In the genomic region with DNA sequence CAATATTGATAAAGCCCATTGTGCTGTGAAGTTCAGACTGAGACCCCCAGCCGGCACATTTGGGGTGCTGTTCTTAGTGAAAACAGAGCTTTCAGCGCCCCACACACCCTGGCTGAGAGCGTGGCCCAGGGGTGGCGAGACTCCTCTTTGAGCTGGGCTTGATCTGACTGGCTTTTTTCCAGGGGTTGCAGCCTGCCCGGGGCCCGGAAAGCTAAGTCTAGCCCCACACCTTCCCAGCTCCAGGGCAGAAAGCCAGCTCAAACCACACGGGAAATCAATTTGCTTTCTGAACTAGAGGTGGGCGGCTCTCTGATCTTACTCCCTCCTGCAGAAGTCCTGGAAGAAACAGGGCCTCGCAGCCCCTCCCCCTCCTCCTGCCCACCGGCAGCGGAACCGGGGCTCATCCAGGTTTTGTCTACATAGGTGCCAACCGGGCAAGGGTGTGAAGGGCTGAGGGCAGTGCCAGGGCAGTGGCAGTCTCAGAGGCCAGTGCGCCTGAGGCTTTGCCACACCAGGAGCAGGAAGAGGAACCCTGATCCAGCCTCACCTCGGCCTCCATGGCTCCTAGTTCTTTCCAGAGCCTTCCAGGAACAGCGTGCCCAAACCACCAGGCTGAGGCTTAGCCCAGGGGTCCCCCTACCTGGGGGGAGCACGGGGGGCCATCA, we compare ENCODE assay signal across 17 cellular contexts.
A peak's percentile ranks its signal among the peaks of the same experiment; 100 is the strongest.
DNase-seq lines count a peak whose midpoint lies in the region; ATAC-seq and TF ChIP-seq lines count a peak whose summit lies in the region.
"Had no signal": no experiment of that assay in that cellular context is flagged by ENCODE, and none has a peak within 500 bp of the region (broad histone marks: within the 10 kb centered on the region; RNA-seq: fewer than 3 reads in every experiment).

No MANE protein-coding gene starts in this region.

- no peak overlapping the region for H4K8ac ChIP-seq in H9 (replicated peaks; ENCODE audit: insufficient read length, low read depth, low read length)

- H3K9me3 Mint-ChIP-seq in H9 (no peaks in the 10 kb centered on the region; a peak in 1 of 5 replicates), WTC11 (no peaks in the 10 kb centered on the region)
- H3K9me3 Mint-ChIP-seq: HFFc6 had no signal

- no peak overlapping the region for H3K4me2 ChIP-seq in H9 (ENCODE audit: insufficient read depth, insufficient read length, low read length)
- H3K4me2 ChIP-seq: PC-9 had no signal

- H2BK120ac ChIP-seq in H9 (ENCODE audit: low read depth, low read length, poor library complexity, severe bottlenecking) = no peak overlapping the region

- peak overlapping the region in 1 of 3 experiments; percentile 61; a peak in 1 of 7 replicates for H3K27ac Mint-ChIP-seq in H9
- H3K27ac Mint-ChIP-seq in WTC11 = peak overlapping the region; percentile 15; the same call in 1 of the 2 replicates
- H3K27ac Mint-ChIP-seq: HFFc6 had no signal

- H3K4me3 Mint-ChIP-seq in H9 = no peak overlapping the region
- no peak overlapping the region for H3K4me3 Mint-ChIP-seq in WTC11
- H3K4me3 Mint-ChIP-seq: CD4-positive, CD25-positive, alpha-beta regulatory T cell; HFFc6 had no signal

- DNase-seq in Right ventricle myocardium inferior (ENCODE audit: missing footprints) (peak; percentile 50), Right ventricle myocardium superior (no peak), H9 (peak; percentile 26), WTC11 (ENCODE audit: low spot score) (no peak), upper lobe of right lung (no peak), aorta (no peak)
- DNase-seq: Caco-2; CD4-positive, CD25-positive, alpha-beta regulatory T cell; DMS53; GM23248; HFFc6; IMR-90; NCI-H187 treated with DMSO at 0.1 percent for 48 hours; NCI-H748 treated with DMSO at 0.1 percent for 48 hours; PC-9 had no signal

- H2BK15ac ChIP-seq in H9 (ENCODE audit: low read depth, low read length) = no peak overlapping the region

- H3K4me3 ChIP-seq in upper lobe of right lung = no peak overlapping the region
- no peak overlapping the region for H3K4me3 ChIP-seq in aorta (ENCODE audit: low read length in 2 of 2)
- H3K4me3 ChIP-seq: GM12878, GM23248, PC-9 had no signal

- no peaks in the 10 kb centered on the region for H3K79me2 ChIP-seq in H9 (ENCODE audit: insufficient read depth, low read length)

- H3T11ph ChIP-seq in H9 (ENCODE audit: low read length) = no peak overlapping the region

- CTCF ChIA-PET in WTC11 (lab: Charles Lee) = interaction anchor here (0.7 to 1.0 kb wide), 3 partner anchors 10 to 117 kb away, joined by 3 read pairs; no protein-coding TSS in a partner anchor

- H3K4ac ChIP-seq in H9 (ENCODE audit: low read depth, low read length) = no peak overlapping the region

- POLR2A ChIA-PET in WTC11 (lab: Charles Lee) = no interaction called here

- intact Hi-C loops in Right ventricle myocardium inferior (cut with DNase I) = no loop called here
- intact Hi-C loops in Right ventricle myocardium superior (cut with DNase I) = no loop called here
- intact Hi-C loops in upper lobe of right lung (cut with DNase I) = no loop called here
- intact Hi-C loops in aorta (cut with DNase I) = no loop called here

- no peaks in the 10 kb centered on the region for H3K23me2 ChIP-seq in H9 (ENCODE audit: insufficient read length, low read depth, low read length, poor library complexity, severe bottlenecking)

- ATAC-seq in Right ventricle myocardium inferior = no peak
- no peak for ATAC-seq in Right ventricle myocardium superior (ENCODE audit: poor library complexity)
- no peak for ATAC-seq in WTC11
- no peak for ATAC-seq in upper lobe of right lung
- no peak for ATAC-seq in aorta (ENCODE audit: low FRiP score)
- ATAC-seq in GM19455 (IDR thresholded peaks at IDR 0.05; ENCODE audit: unreplicated experiment) = no peak
- ATAC-seq: GM12878 had no signal

- no peak overlapping the region for H3K27ac ChIP-seq in H9 (ENCODE audit: insufficient read length, low read depth, low read length)
- no peak overlapping the region for H3K27ac ChIP-seq in upper lobe of right lung
- H3K27ac ChIP-seq in aorta (ENCODE audit: low read depth in 1 of 2, low read length in 2 of 2) = no peak overlapping the region
- H3K27ac ChIP-seq: GM23248, PC-9 had no signal

- H3K36me3 Mint-ChIP-seq in H9 (ENCODE audit: insufficient read depth in 1 of 3, low read depth in 3 of 3) (no peaks in the 10 kb centered on the region), WTC11 (no peaks in the 10 kb centered on the region)
- H3K36me3 Mint-ChIP-seq: CD4-positive, CD25-positive, alpha-beta regulatory T cell had no signal

- H3K18ac ChIP-seq in H9 (ENCODE audit: insufficient read length, low read depth, low read length) = no peak overlapping the region

- no peak overlapping the region for H2BK5ac ChIP-seq in H9 (ENCODE audit: insufficient read length, low read length)

- no peak overlapping the region for H2AFZ ChIP-seq in H9 (ENCODE audit: low read length)
- H2AFZ ChIP-seq: GM23248, PC-9 had no signal

- no peak overlapping the region for H4K91ac ChIP-seq in H9 (ENCODE audit: insufficient read length, low read depth, low read length)

- WGBS in H9 (ENCODE audit: extremely low coverage, insufficient read length, low lambda C conversion rate) = no CpG with 5 or more reads among the region's 17 CpGs
- WGBS in aorta, 2 donors = 42 to 44% methylated on average over 17 of the region's 17 CpGs

- H3K27me3 ChIP-seq in H9 (ENCODE audit: insufficient read depth, low read length) = no peaks in the 10 kb centered on the region
- H3K27me3 ChIP-seq in upper lobe of right lung = peaks cover under 1% of the 10 kb centered on the region
- H3K27me3 ChIP-seq in aorta (ENCODE audit: control insufficient read depth in 1 of 2, insufficient read depth in 2 of 2, low read length in 1 of 2) = no peaks in the 10 kb centered on the region

- H3K36me3 ChIP-seq in upper lobe of right lung (no peaks in the 10 kb centered on the region), aorta (ENCODE audit: control insufficient read depth in 1 of 2, insufficient read depth in 2 of 2, low read length in 1 of 2) (no peaks in the 10 kb centered on the region)

- no peak overlapping the region for H2BK12ac ChIP-seq in H9 (ENCODE audit: insufficient read length, low read depth, low read length)

- peaks cover 6% of the 10 kb centered on the region; the same call in 1 of the 2 replicates for H3K4me1 ChIP-seq in H9 (ENCODE audit: insufficient read depth, low read length)
- H3K4me1 ChIP-seq in upper lobe of right lung = no peaks in the 10 kb centered on the region
- H3K4me1 ChIP-seq in aorta (ENCODE audit: control insufficient read depth in 1 of 2, insufficient read depth in 2 of 2, low read length in 2 of 2) = no peaks in the 10 kb centered on the region
- H3K4me1 ChIP-seq: Caco-2 had no signal

- peaks cover 6% of the 10 kb centered on the region for H3K27me3 Mint-ChIP-seq in H9 (ENCODE audit: low read depth)
- no peaks in the 10 kb centered on the region for H3K27me3 Mint-ChIP-seq in WTC11 (ENCODE audit: low read depth)
- H3K27me3 Mint-ChIP-seq: CD4-positive, CD25-positive, alpha-beta regulatory T cell had no signal

- H3K56ac ChIP-seq in H9 (ENCODE audit: insufficient read length, low read depth, low read length) = no peak overlapping the region

- H3K79me1 ChIP-seq in H9 (ENCODE audit: insufficient read depth, low read depth, low read length, poor library complexity, severe bottlenecking) = no peaks in the 10 kb centered on the region

- H3K4me1 Mint-ChIP-seq in H9 (peaks cover 22 to 39% of the 10 kb centered on the region in 2 experiments), WTC11 (peaks cover 19% of the 10 kb centered on the region)
- H3K4me1 Mint-ChIP-seq: CD4-positive, CD25-positive, alpha-beta regulatory T cell had no signal

- no peaks in the 10 kb centered on the region for H4K20me1 ChIP-seq in H9 (ENCODE audit: control insufficient read depth, insufficient read depth, insufficient read length)

- no peak overlapping the region for H2BK20ac ChIP-seq in H9 (ENCODE audit: low read depth, low read length, poor library complexity, severe bottlenecking)

- no peak overlapping the region for H3K9ac ChIP-seq in H9 (ENCODE audit: extremely low read depth, insufficient read length, low read length)
- H3K9ac ChIP-seq: GM23248 had no signal

- H2AK5ac ChIP-seq in H9 (ENCODE audit: insufficient read length, low read length) = no peak overlapping the region

- no peak for TF ChIP-seq CTCF in H9 (conservative IDR thresholded peaks at IDR 0.05)
- no peak for TF ChIP-seq CTCF in WTC11 (IDR thresholded peaks at IDR 0.05)
- no peak for TF ChIP-seq CTCF in upper lobe of right lung (IDR thresholded peaks at IDR 0.05)

- H3K9me3 ChIP-seq in H9 (ENCODE audit: control insufficient read depth, low read depth, low read length) = no peaks in the 10 kb centered on the region
- H3K9me3 ChIP-seq in upper lobe of right lung = no peaks in the 10 kb centered on the region
- no peaks in the 10 kb centered on the region for H3K9me3 ChIP-seq in aorta (ENCODE audit: control insufficient read depth, low read length)
- H3K9me3 ChIP-seq: Caco-2 had no signal

- H3K23ac ChIP-seq in H9 (ENCODE audit: insufficient read length, low read depth, low read length) = no peak overlapping the region

- H4K5ac ChIP-seq in H9 (ENCODE audit: insufficient read length, low read depth, low read length) = no peak overlapping the region

- no peak overlapping the region for H3K14ac ChIP-seq in H9 (ENCODE audit: insufficient read depth, low read length)

TF ChIP-seq in WTC11, 78 proteins besides CTCF, POLR2A, EP300 and RAD21 (continues in another document):
- TF ChIP-seq, protein P1, sequence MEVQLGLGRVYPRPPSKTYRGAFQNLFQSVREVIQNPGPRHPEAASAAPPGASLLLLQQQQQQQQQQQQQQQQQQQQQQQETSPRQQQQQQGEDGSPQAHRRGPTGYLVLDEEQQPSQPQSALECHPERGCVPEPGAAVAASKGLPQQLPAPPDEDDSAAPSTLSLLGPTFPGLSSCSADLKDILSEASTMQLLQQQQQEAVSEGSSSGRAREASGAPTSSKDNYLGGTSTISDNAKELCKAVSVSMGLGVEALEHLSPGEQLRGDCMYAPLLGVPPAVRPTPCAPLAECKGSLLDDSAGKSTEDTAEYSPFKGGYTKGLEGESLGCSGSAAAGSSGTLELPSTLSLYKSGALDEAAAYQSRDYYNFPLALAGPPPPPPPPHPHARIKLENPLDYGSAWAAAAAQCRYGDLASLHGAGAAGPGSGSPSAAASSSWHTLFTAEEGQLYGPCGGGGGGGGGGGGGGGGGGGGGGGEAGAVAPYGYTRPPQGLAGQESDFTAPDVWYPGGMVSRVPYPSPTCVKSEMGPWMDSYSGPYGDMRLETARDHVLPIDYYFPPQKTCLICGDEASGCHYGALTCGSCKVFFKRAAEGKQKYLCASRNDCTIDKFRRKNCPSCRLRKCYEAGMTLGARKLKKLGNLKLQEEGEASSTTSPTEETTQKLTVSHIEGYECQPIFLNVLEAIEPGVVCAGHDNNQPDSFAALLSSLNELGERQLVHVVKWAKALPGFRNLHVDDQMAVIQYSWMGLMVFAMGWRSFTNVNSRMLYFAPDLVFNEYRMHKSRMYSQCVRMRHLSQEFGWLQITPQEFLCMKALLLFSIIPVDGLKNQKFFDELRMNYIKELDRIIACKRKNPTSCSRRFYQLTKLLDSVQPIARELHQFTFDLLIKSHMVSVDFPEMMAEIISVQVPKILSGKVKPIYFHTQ (CRISPR knock-in tag; IDR thresholded peaks at IDR 0.05) = no peak

Comparison
In these comparisons a context has a peak if more than half of its experiments do, and no peak if none do; other contexts are left out.
1. DNase-seq: peak in Right ventricle myocardium inferior (single experiment) and H9 (single experiment); none in Right ventricle myocardium superior (single experiment), WTC11 (single experiment), upper lobe of right lung (single experiment) and aorta (0 of 2).